In the genomic region with DNA sequence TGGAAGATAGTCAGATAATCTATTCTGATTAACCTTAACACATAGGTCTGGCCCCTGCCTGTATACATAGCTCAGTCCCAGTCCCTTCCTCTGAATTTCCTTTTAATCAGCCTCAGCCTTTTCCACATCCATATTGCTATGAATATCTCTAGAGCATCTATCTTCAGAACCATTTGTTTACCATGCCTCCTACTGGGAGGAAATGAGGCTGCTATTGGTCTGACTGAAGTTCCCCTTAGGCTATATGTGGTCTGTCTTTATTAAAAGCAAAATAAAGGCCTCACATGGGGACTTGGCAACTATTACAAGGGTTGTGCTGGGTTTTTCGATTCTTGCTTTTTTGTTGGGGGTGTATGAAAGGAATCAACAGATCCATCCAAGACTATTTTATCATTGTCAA, we compare ENCODE assay signal across 22 cellular contexts.
A peak's percentile ranks its signal among the peaks of the same experiment; 100 is the strongest.
DNase-seq lines count a peak whose midpoint lies in the region; ATAC-seq, FAIRE-seq and TF ChIP-seq lines count a peak whose summit lies in the region.
"Had no signal": no experiment of that assay in that cellular context is flagged by ENCODE, and none has a peak within 500 bp of the region (broad histone marks: within the 10 kb centered on the region; RNA-seq: fewer than 3 reads in every experiment).

No MANE protein-coding gene starts in this region.

- H4K20me1 ChIP-seq in K562 (replicated peaks; ENCODE audit: control insufficient read depth, insufficient read depth, low read length) = no peaks in the 10 kb centered on the region

- peaks cover 7 to 39% of the 10 kb centered on the region in 2 experiments; a peak in 4 of 5 replicates for H3K4me1 ChIP-seq in K562 (replicated peaks in 1 of 2; ENCODE audit: control insufficient read depth in 2 of 2, insufficient read depth in 2 of 2, low read length in 2 of 2)
- H3K4me1 ChIP-seq: body of pancreas had no signal

- WGBS in K562 (ENCODE audit: insufficient coverage, low coverage, missing lambda C conversion rate) = 27% methylated on average over 1 of the region's 1 CpG

- no peaks in the 10 kb centered on the region for H3K36me3 ChIP-seq in K562 (ENCODE audit: control insufficient read depth, insufficient read depth, low read length)
- H3K36me3 ChIP-seq: thoracic aorta had no signal

- H3K4me2 ChIP-seq in K562 (ENCODE audit: insufficient read depth, low read length) = no peak overlapping the region
- H3K4me2 ChIP-seq: smooth muscle cell had no signal

- CTCF ChIA-PET in K562 (lab: Yijun Ruan, JAX; ENCODE audit: low intra/inter-chr PET ratio) = no interaction called here

- POLR2A ChIA-PET in K562 (lab: Yijun Ruan, JAX) = no interaction called here

- TF ChIP-seq RAD21 in K562 (CRISPR knock-in tag; conservative IDR thresholded peaks at IDR 0.05 in 1 of 2, IDR thresholded peaks at IDR 0.05 in 1 of 2) = peak; percentile 25 to 59; a peak in 2 of 4 replicates

- intact Hi-C loops in K562 (cut with micrococcal nuclease) = loop anchor here (2.0 to 10.0 kb wide), 3 partner anchors 142 to 452 kb away; no protein-coding TSS in a partner anchor

- H3K9ac ChIP-seq in K562 (ENCODE audit: insufficient read depth in 1 of 2, low read depth in 2 of 2, low read length in 2 of 2) = no peak overlapping the region

- no peaks in the 10 kb centered on the region for H3K9me3 Mint-ChIP-seq in activated T-cell treated with anti-CD3 and anti-CD28 coated beads, Interleukin-2, amount 50 U/mL, for 4 hours
- H3K9me3 Mint-ChIP-seq: CD4-positive, alpha-beta T cell; dendritic cell treated with granulocyte-macrophage colony-stimulating factor and Interleukin-4, amounts not matched to agents 40 ng/mL and 50 ng/mL, for 4 days had no signal

- no peaks in the 10 kb centered on the region for H3K9me1 ChIP-seq in K562 (ENCODE audit: control insufficient read depth, insufficient read depth, low read length)

- DNase-seq in DMS 273 (lab: John Stamatoyannopoulos, UW; ENCODE audit: unreplicated experiment) (peak; percentile 3), DMS 273 treated with DMSO at 0.1 percent for 48 hours (lab: John Stamatoyannopoulos, UW) (no peak), NCI-H345 (lab: John Stamatoyannopoulos, UW) (peak; percentile 59), K562 (ENCODE audit: extremely low read depth in 1 of 4, low spot score in 3 of 4) (peak in 2 of 4 experiments; percentile 25 to 44), retinal pigment epithelial cell (ENCODE audit: low read depth) (no peak), COLO668 (lab: John Stamatoyannopoulos, UW; ENCODE audit: unreplicated experiment) (no peak), Ammon's horn (ENCODE audit: low spot score) (no peak)
- no peak for DNase-seq in activated T-cell treated with anti-CD3 and anti-CD28 coated beads, Interleukin-2, amount 50 U/mL, for 4 hours
- DNase-seq: activated CD4-positive, alpha-beta T cell treated with anti-CD3 and anti-CD28 coated beads, Interleukin-2, amount 50 U/mL, for 4 hours; activated naive CD4-positive, alpha-beta T cell treated with anti-CD3 and anti-CD28 coated beads, Interleukin-2, amount 50 U/mL, for 16 hours; body of pancreas; CD4-positive, alpha-beta T cell; head of caudate nucleus; NCI-H187; NCI-H510A treated with DMSO at 0.1 percent for 48 hours; PC-3 had no signal

- BruUV-seq in K562 (replicated peaks; lab: Mats Ljungman, UMichigan) = no TSS peak

- no peak for TF ChIP-seq POLR2A in K562 (conservative IDR thresholded peaks at IDR 0.05)

- FAIRE-seq in K562 (lab: Jason Lieb, UNC) = peak; percentile 75
- FAIRE-seq: A204.1, islet of Langerhans had no signal

- H3K4me3 ChIP-seq in K562 (no peak overlapping the region), retinal pigment epithelial cell (ENCODE audit: low read length) (no peak overlapping the region)
- H3K4me3 ChIP-seq: body of pancreas, smooth muscle cell, thoracic aorta had no signal

- peak; percentile 69 for ATAC-seq in K562
- no peak for ATAC-seq in activated T-cell treated with anti-CD3 and anti-CD28 coated beads, Interleukin-2, amount 50 U/mL, for 4 hours
- ATAC-seq: body of pancreas; natural killer cell treated with Interleukin-12 subunit alpha and Interleukin-12 subunit beta and Interleukin-15 and Interleukin-18, amount 100 ng/mL, for 72 hours; PC-3 had no signal

- H3K4me1 Mint-ChIP-seq in activated T-cell treated with anti-CD3 and anti-CD28 coated beads, Interleukin-2, amount 50 U/mL, for 4 hours (ENCODE audit: low read depth) = no peaks in the 10 kb centered on the region

- in situ Hi-C loops in K562 (cut with MboI) = no loop called here

- peak; percentile 18 to 46 (median 27); a peak in 3 of 6 replicates for TF ChIP-seq CTCF in K562 (IDR thresholded peaks at IDR 0.05 in 2 of 3, conservative IDR thresholded peaks at IDR 0.05 in 1 of 3; ENCODE audit: insufficient read depth in 2 of 3, low read depth in 1 of 3, low read length in 3 of 3)
- peak; percentile 11 for TF ChIP-seq CTCF in retinal pigment epithelial cell (conservative IDR thresholded peaks at IDR 0.05; ENCODE audit: low read depth, low read length)

- H3K27me3 ChIP-seq in K562 (ENCODE audit: control insufficient read depth in 2 of 2, insufficient read depth in 2 of 2, low read length in 2 of 2) = no peaks in the 10 kb centered on the region
- H3K27me3 ChIP-seq: body of pancreas had no signal

- H2AFZ ChIP-seq in K562 (ENCODE audit: low read depth, low read length) = no peak overlapping the region; the same call in 1 of the 2 replicates

- no peaks in the 10 kb centered on the region; the same call in 1 of the 2 replicates for H3K9me3 ChIP-seq in K562 (replicated peaks; ENCODE audit: control insufficient read depth, insufficient read depth, low read depth, low read length)
- H3K9me3 ChIP-seq: body of pancreas, thoracic aorta had no signal

- no peak for TF ChIP-seq EP300 in K562 (IDR thresholded peaks at IDR 0.05; ENCODE audit: low read length)

- no peaks in the 10 kb centered on the region for H3K36me3 Mint-ChIP-seq in activated T-cell treated with anti-CD3 and anti-CD28 coated beads, Interleukin-2, amount 50 U/mL, for 4 hours (ENCODE audit: insufficient read depth)
- H3K36me3 Mint-ChIP-seq: natural killer cell treated with Interleukin-12 subunit alpha and Interleukin-12 subunit beta and Interleukin-15 and Interleukin-18, amount 100 ng/mL, for 72 hours had no signal

- H3K27ac ChIP-seq in K562 (ENCODE audit: extremely low read depth, low read depth, low read length) = no peak overlapping the region
- H3K27ac ChIP-seq: body of pancreas, thoracic aorta had no signal

- no peak overlapping the region for H3K4me3 Mint-ChIP-seq in activated T-cell treated with anti-CD3 and anti-CD28 coated beads, Interleukin-2, amount 50 U/mL, for 4 hours
- H3K4me3 Mint-ChIP-seq: CD4-positive, alpha-beta T cell; dendritic cell treated with granulocyte-macrophage colony-stimulating factor and Interleukin-4, amounts not matched to agents 40 ng/mL and 50 ng/mL, for 4 days; natural killer cell treated with Interleukin-12 subunit alpha and Interleukin-12 subunit beta and Interleukin-15 and Interleukin-18, amount 100 ng/mL, for 72 hours had no signal

- no peaks in the 10 kb centered on the region for H3K79me2 ChIP-seq in K562 (ENCODE audit: control insufficient read depth, insufficient read depth, low read length)

- no peaks in the 10 kb centered on the region for H3K27me3 Mint-ChIP-seq in activated T-cell treated with anti-CD3 and anti-CD28 coated beads, Interleukin-2, amount 50 U/mL, for 4 hours (ENCODE audit: low read depth)
- H3K27me3 Mint-ChIP-seq: CD4-positive, alpha-beta T cell; dendritic cell treated with granulocyte-macrophage colony-stimulating factor and Interleukin-4, amounts not matched to agents 40 ng/mL and 50 ng/mL, for 4 days; natural killer cell treated with Interleukin-12 subunit alpha and Interleukin-12 subunit beta and Interleukin-15 and Interleukin-18, amount 100 ng/mL, for 72 hours had no signal

TF ChIP-seq in K562, 482 proteins besides CTCF, POLR2A, EP300 and RAD21:
- TF ChIP-seq THAP7 (CRISPR knock-in tag; IDR thresholded peaks at IDR 0.05) = no peak
- 0 out of 2 replicates have a peak, but pooled peaks have one; percentile 19 for TF ChIP-seq GATA2 (CRISPR knock-in tag; IDR thresholded peaks at IDR 0.05)

Comparison
In these comparisons a context has a peak if more than half of its experiments do, and no peak if none do; other contexts are left out.
1. DNase-seq: peak in DMS 273 (single experiment) and NCI-H345 (single experiment); none in DMS 273 treated with DMSO at 0.1 percent for 48 hours (single experiment), retinal pigment epithelial cell (single experiment), COLO668 (single experiment), Ammon's horn (single experiment) and activated T-cell treated with anti-CD3 and anti-CD28 coated beads, Interleukin-2, amount 50 U/mL, for 4 hours (single experiment).